ENCODE assay signal across 20 cellular contexts in genomic region chr14:94348836-94349235, GRCh38. TPM values are rescaled to one million over a fixed set of nuclear protein-coding genes. Genes with fewer than 3 reads are reported as not detected.
DNase-seq lines count a peak whose midpoint lies in the region; ATAC-seq and TF ChIP-seq lines count a peak whose summit lies in the region.
"Had no signal": no experiment of that assay in that cellular context is flagged by ENCODE, and none has a peak within 500 bp of the region (broad histone marks: within the 10 kb centered on the region; RNA-seq: fewer than 3 reads in every experiment).

No MANE protein-coding gene starts in this region.

- BruUV-seq in Caco-2 (replicated peaks; lab: Mats Ljungman, UMichigan): no TSS peak

- peaks cover 15% of the 10 kb centered on the region for H3K27me3 Mint-ChIP-seq in T-helper 1 cell treated with Interleukin-12 subunit alpha and Interleukin-12 subunit beta and Interleukin-4 antibody, amounts not matched to agents 30 μg/mL and 1 μg/mL, for 36 hours (ENCODE audit: low read depth)
- H3K27me3 Mint-ChIP-seq in Caco-2 (ENCODE audit: insufficient read depth, unreplicated experiment) (no peaks in the 10 kb centered on the region), memory B cell (peaks cover 5% of the 10 kb centered on the region)
- H3K27me3 Mint-ChIP-seq in activated T-helper 17 cell treated with anti-CD3 and anti-CD28 coated beads, Interleukin-2, amount 50 U/mL, for 72 hours: no peaks in the 10 kb centered on the region
- H3K27me3 Mint-ChIP-seq: CD4-positive, CD25-positive, alpha-beta regulatory T cell had no signal

- peaks cover 2% of the 10 kb centered on the region for H3K4me1 Mint-ChIP-seq in T-helper 1 cell treated with Interleukin-12 subunit alpha and Interleukin-12 subunit beta and Interleukin-4 antibody, amounts not matched to agents 30 μg/mL and 1 μg/mL, for 36 hours (ENCODE audit: low read depth)
- H3K4me1 Mint-ChIP-seq in Caco-2 (ENCODE audit: low read depth, unreplicated experiment) (no peaks in the 10 kb centered on the region), memory B cell (peaks cover 10% of the 10 kb centered on the region)
- peaks cover 34% of the 10 kb centered on the region for H3K4me1 Mint-ChIP-seq in activated T-helper 17 cell treated with anti-CD3 and anti-CD28 coated beads, Interleukin-2, amount 50 U/mL, for 72 hours
- H3K4me1 Mint-ChIP-seq: CD4-positive, CD25-positive, alpha-beta regulatory T cell; GM23338; H9 had no signal

- H3K36me3 Mint-ChIP-seq in T-helper 1 cell treated with Interleukin-12 subunit alpha and Interleukin-12 subunit beta and Interleukin-4 antibody, amounts not matched to agents 30 μg/mL and 1 μg/mL, for 36 hours (ENCODE audit: low read depth): no peaks in the 10 kb centered on the region
- H3K36me3 Mint-ChIP-seq in Caco-2 (ENCODE audit: insufficient read depth, unreplicated experiment) (no peaks in the 10 kb centered on the region), memory B cell (no peaks in the 10 kb centered on the region)
- no peaks in the 10 kb centered on the region for H3K36me3 Mint-ChIP-seq in activated T-helper 17 cell treated with anti-CD3 and anti-CD28 coated beads, Interleukin-2, amount 50 U/mL, for 72 hours (ENCODE audit: low read depth)
- H3K36me3 Mint-ChIP-seq: CD4-positive, CD25-positive, alpha-beta regulatory T cell; CD8-positive, alpha-beta T cell had no signal

- no peak for ATAC-seq in activated T-helper 17 cell treated with anti-CD3 and anti-CD28 coated beads, Interleukin-2, amount 50 U/mL, for 72 hours (replicated peaks)
- ATAC-seq in memory B cell (ENCODE audit: low read depth) (no peak), HG03378 (IDR thresholded peaks at IDR 0.05; ENCODE audit: unreplicated experiment) (no peak)
- ATAC-seq: CD8-positive, alpha-beta T cell; GM23338; HCT116 had no signal

- CTCF ChIA-PET in Caco-2 (lab: Charles Lee): no interaction called here

- intact Hi-C loops in Caco-2 (cut with micrococcal nuclease; ENCODE audit: unreplicated experiment): no loop called here

- peaks cover 7% of the 10 kb centered on the region; the same call in 1 of the 2 replicates for H3K4me1 ChIP-seq in Caco-2

- no peak overlapping the region for H3K4me3 Mint-ChIP-seq in T-helper 1 cell treated with Interleukin-12 subunit alpha and Interleukin-12 subunit beta and Interleukin-4 antibody, amounts not matched to agents 30 μg/mL and 1 μg/mL, for 36 hours
- H3K4me3 Mint-ChIP-seq in Caco-2 (ENCODE audit: unreplicated experiment) (no peak overlapping the region), memory B cell (no peak overlapping the region)
- H3K4me3 Mint-ChIP-seq in activated T-helper 17 cell treated with anti-CD3 and anti-CD28 coated beads, Interleukin-2, amount 50 U/mL, for 72 hours: no peak overlapping the region
- H3K4me3 Mint-ChIP-seq: B cell; CD4-positive, CD25-positive, alpha-beta regulatory T cell; CD8-positive, alpha-beta T cell; GM23338; H9 had no signal

- no peaks in the 10 kb centered on the region for H3K36me3 ChIP-seq in Caco-2 (ENCODE audit: control insufficient read depth, insufficient read depth, low read length)
- H3K36me3 ChIP-seq: BLaER1 had no signal

- H3K4me3 ChIP-seq in Caco-2 (ENCODE audit: low read depth, low read length): no peak overlapping the region
- H3K4me3 ChIP-seq: BLaER1, GM23338 had no signal

- no peak for TF ChIP-seq CTCF in Caco-2 (IDR thresholded peaks at IDR 0.05; ENCODE audit: insufficient read depth in 1 of 2, low read depth in 1 of 2, low read length in 1 of 2, severe bottlenecking in 1 of 2, unreplicated experiment in 1 of 2)

- H3K9me3 Mint-ChIP-seq in T-helper 1 cell treated with Interleukin-12 subunit alpha and Interleukin-12 subunit beta and Interleukin-4 antibody, amounts not matched to agents 30 μg/mL and 1 μg/mL, for 36 hours: peaks cover 22% of the 10 kb centered on the region
- H3K9me3 Mint-ChIP-seq in Caco-2 (ENCODE audit: unreplicated experiment): peaks cover 14% of the 10 kb centered on the region
- H3K9me3 Mint-ChIP-seq in activated T-helper 17 cell treated with anti-CD3 and anti-CD28 coated beads, Interleukin-2, amount 50 U/mL, for 72 hours: peaks cover 9% of the 10 kb centered on the region
- peaks cover 8% of the 10 kb centered on the region for H3K9me3 Mint-ChIP-seq in memory B cell

- POLR2A ChIA-PET in Caco-2 (lab: Charles Lee): no interaction called here

- DNase-seq in T-helper 1 cell (no peak), Caco-2 (no peak), memory B cell (ENCODE audit: low spot score in 2 of 2) (no peak), MV-4-11 (lab: John Stamatoyannopoulos, UW) (no peak), NCI-H1105 treated with DMSO at 0.1 percent for 48 hours (lab: John Stamatoyannopoulos, UW) (no peak)
- DNase-seq: CD4-positive, CD25-positive, alpha-beta regulatory T cell; CD8-positive, alpha-beta T cell; DMS 273 treated with DMSO at 0.1 percent for 48 hours; DMS79; GF-D8; H9 had no signal

- H3K27me3 ChIP-seq in Caco-2 (replicated peaks; ENCODE audit: control insufficient read depth, insufficient read depth, low read length): no peaks in the 10 kb centered on the region
- H3K27me3 ChIP-seq: BLaER1 had no signal

- H3K27ac Mint-ChIP-seq in T-helper 1 cell treated with Interleukin-12 subunit alpha and Interleukin-12 subunit beta and Interleukin-4 antibody, amounts not matched to agents 30 μg/mL and 1 μg/mL, for 36 hours: peak overlapping the region; percentile 36
- H3K27ac Mint-ChIP-seq in Caco-2 (ENCODE audit: unreplicated experiment) (peak overlapping the region; percentile 38), memory B cell (peak overlapping the region; percentile 82)
- peak overlapping the region; percentile 33 for H3K27ac Mint-ChIP-seq in activated T-helper 17 cell treated with anti-CD3 and anti-CD28 coated beads, Interleukin-2, amount 50 U/mL, for 72 hours
- H3K27ac Mint-ChIP-seq: B cell; CD4-positive, CD25-positive, alpha-beta regulatory T cell; CD8-positive, alpha-beta T cell; GM23338; H9 had no signal

- H3K9me3 ChIP-seq in Caco-2: no peaks in the 10 kb centered on the region

RNA-seq across cellular contexts. Expression of gene SERPINA2, which starts 17.7 kb away (rescaled TPM):
- total RNA-seq in Caco-2 (2022): not detected in 2 replicates
- total RNA-seq in activated T-helper 17 cell treated with anti-CD3 and anti-CD28 coated beads, Interleukin-2, amount 50 U/mL, for 72 hours: under 1 TPM in 1 of 2 donors, not detected in 1; 0.29 TPM
- total RNA-seq: B cell; CD4-positive, CD25-positive, alpha-beta regulatory T cell; CD8-positive, alpha-beta T cell; G401; GM23338; H4; H9 had no signal

RNA-seq across cellular contexts. Expression of gene SERPINA6, which starts 25.7 kb away (rescaled TPM):
- 0.32 and 0.56 TPM in 2 replicates for total RNA-seq in Caco-2 (2022)
- under 1 TPM in 1 of 2 donors, not detected in 1; 0.61 TPM for total RNA-seq in activated T-helper 17 cell treated with anti-CD3 and anti-CD28 coated beads, Interleukin-2, amount 50 U/mL, for 72 hours
- total RNA-seq: B cell; CD4-positive, CD25-positive, alpha-beta regulatory T cell; CD8-positive, alpha-beta T cell; G401; GM23338; H9 had no signal

RNA-seq across cellular contexts. Expression of gene SERPINA1, which starts 39.6 kb away (rescaled TPM):
- 150 and 178 TPM in 2 replicates for total RNA-seq in Caco-2 (2022)
- 100 to 1,000 TPM in 1 of 2 donors, 1 to 10 TPM in 1; 1.3 to 160 TPM for total RNA-seq in activated T-helper 17 cell treated with anti-CD3 and anti-CD28 coated beads, Interleukin-2, amount 50 U/mL, for 72 hours
- total RNA-seq: CD4-positive, CD25-positive, alpha-beta regulatory T cell; G401; GM23338; H9 had no signal

RNA-seq across cellular contexts. Expression of gene SERPINA10, which starts 55.8 kb away (rescaled TPM):
- 5.6 and 7.3 TPM in 2 replicates for total RNA-seq in Caco-2 (2022)
- not detected for total RNA-seq in activated T-helper 17 cell treated with anti-CD3 and anti-CD28 coated beads, Interleukin-2, amount 50 U/mL, for 72 hours
- total RNA-seq: B cell; CD4-positive, CD25-positive, alpha-beta regulatory T cell; CD8-positive, alpha-beta T cell; G401; GM23338; H4; H9 had no signal
